In genomic region chr19:42323852-42324654, GRCh38 we compare ENCODE assay signal across 1 cellular context.
TF ChIP-seq lines count a peak whose summit lies in the region.

No MANE protein-coding gene starts in this region.

TF ChIP-seq in K562, 482 proteins besides CTCF, POLR2A, EP300 and RAD21:
- TF ChIP-seq, protein P1, sequence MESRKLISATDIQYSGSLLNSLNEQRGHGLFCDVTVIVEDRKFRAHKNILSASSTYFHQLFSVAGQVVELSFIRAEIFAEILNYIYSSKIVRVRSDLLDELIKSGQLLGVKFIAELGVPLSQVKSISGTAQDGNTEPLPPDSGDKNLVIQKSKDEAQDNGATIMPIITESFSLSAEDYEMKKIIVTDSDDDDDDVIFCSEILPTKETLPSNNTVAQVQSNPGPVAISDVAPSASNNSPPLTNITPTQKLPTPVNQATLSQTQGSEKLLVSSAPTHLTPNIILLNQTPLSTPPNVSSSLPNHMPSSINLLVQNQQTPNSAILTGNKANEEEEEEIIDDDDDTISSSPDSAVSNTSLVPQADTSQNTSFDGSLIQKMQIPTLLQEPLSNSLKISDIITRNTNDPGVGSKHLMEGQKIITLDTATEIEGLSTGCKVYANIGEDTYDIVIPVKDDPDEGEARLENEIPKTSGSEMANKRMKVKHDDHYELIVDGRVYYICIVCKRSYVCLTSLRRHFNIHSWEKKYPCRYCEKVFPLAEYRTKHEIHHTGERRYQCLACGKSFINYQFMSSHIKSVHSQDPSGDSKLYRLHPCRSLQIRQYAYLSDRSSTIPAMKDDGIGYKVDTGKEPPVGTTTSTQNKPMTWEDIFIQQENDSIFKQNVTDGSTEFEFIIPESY (CRISPR knock-in tag; IDR thresholded peaks at IDR 0.05) = peak; percentile 66; the same call in 1 of the 2 replicates
- TF ChIP-seq TCF3 (CRISPR knock-in tag; IDR thresholded peaks at IDR 0.05) (no peak), CREM (IDR thresholded peaks at IDR 0.05; ENCODE audit: low read depth) (no peak), PML (IDR thresholded peaks at IDR 0.05; ENCODE audit: low read length) (no peak), ARHGAP35 (IDR thresholded peaks at IDR 0.05; ENCODE audit: partially characterized antibody) (no peak), HNRNPL (IDR thresholded peaks at IDR 0.05; ENCODE audit: low read depth, low read length) (0 out of 2 replicates have a peak, but pooled peaks have one; percentile 38), CHD4 (IDR thresholded peaks at IDR 0.05; ENCODE audit: insufficient read depth, insufficient replicate concordance, low read depth, low read length, poor library complexity, severe bottlenecking) (no peak)
- TF ChIP-seq, protein P2, sequence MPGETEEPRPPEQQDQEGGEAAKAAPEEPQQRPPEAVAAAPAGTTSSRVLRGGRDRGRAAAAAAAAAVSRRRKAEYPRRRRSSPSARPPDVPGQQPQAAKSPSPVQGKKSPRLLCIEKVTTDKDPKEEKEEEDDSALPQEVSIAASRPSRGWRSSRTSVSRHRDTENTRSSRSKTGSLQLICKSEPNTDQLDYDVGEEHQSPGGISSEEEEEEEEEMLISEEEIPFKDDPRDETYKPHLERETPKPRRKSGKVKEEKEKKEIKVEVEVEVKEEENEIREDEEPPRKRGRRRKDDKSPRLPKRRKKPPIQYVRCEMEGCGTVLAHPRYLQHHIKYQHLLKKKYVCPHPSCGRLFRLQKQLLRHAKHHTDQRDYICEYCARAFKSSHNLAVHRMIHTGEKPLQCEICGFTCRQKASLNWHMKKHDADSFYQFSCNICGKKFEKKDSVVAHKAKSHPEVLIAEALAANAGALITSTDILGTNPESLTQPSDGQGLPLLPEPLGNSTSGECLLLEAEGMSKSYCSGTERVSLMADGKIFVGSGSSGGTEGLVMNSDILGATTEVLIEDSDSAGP (CRISPR knock-in tag; IDR thresholded peaks at IDR 0.05) = no peak
- TF ChIP-seq, protein P3, sequence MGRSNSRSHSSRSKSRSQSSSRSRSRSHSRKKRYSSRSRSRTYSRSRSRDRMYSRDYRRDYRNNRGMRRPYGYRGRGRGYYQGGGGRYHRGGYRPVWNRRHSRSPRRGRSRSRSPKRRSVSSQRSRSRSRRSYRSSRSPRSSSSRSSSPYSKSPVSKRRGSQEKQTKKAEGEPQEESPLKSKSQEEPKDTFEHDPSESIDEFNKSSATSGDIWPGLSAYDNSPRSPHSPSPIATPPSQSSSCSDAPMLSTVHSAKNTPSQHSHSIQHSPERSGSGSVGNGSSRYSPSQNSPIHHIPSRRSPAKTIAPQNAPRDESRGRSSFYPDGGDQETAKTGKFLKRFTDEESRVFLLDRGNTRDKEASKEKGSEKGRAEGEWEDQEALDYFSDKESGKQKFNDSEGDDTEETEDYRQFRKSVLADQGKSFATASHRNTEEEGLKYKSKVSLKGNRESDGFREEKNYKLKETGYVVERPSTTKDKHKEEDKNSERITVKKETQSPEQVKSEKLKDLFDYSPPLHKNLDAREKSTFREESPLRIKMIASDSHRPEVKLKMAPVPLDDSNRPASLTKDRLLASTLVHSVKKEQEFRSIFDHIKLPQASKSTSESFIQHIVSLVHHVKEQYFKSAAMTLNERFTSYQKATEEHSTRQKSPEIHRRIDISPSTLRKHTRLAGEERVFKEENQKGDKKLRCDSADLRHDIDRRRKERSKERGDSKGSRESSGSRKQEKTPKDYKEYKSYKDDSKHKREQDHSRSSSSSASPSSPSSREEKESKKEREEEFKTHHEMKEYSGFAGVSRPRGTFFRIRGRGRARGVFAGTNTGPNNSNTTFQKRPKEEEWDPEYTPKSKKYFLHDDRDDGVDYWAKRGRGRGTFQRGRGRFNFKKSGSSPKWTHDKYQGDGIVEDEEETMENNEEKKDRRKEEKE (IDR thresholded peaks at IDR 0.05; ENCODE audit: borderline replicate concordance in 1 of 2, control insufficient read depth in 1 of 2, low read depth in 2 of 2, low read length in 1 of 2) = no peak
